13 cellular contexts compared by ENCODE assay signal in the genomic region with DNA sequence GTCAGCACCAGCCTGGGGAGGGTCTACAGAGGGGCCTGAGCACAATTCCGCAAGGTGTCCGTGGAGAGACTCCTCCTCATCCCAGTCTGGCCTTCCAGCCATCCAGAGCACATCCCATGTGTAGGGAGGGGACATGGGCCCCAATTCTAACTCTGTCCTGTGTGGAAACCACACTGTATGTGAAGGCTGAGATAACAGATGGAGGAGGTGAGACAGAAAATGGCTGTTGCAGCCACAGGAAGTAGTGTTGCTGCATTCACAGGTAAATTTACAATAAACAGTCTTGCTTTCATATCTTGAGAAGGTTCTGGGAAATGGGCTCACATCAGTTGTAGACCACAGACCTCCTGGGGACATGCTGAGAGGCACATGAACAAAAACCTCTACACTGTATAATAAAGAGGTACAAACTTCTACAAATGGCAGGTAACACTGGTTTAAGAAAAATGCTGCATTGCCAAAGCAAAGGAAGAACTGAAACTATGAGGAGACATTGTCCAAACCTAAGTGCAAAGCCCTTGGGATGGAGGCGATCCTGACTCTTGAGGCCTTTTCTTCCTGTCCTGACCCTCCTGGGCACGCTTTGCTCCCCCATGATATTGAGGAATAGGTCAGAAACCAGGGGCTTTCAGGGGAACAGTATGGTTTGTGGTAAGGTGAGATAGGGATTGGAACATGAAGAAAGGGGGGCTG. TPM values are rescaled to one million over a fixed set of nuclear protein-coding genes. Genes with fewer than 3 reads are reported as not detected.
DNase-seq lines count a peak whose midpoint lies in the region; ATAC-seq, FAIRE-seq and TF ChIP-seq lines count a peak whose summit lies in the region.
"Had no signal": no experiment of that assay in that cellular context is flagged by ENCODE, and none has a peak within 500 bp of the region (broad histone marks: within the 10 kb centered on the region; RNA-seq: fewer than 3 reads in every experiment).

No MANE protein-coding gene starts in this region.

- H3K4me2 ChIP-seq in GM23338 = no peak overlapping the region

- TF ChIP-seq CTCF in GM23338 (conservative IDR thresholded peaks at IDR 0.05; ENCODE audit: low read depth in 2 of 2) = no peak

- H3K9me3 ChIP-seq in mucosa of rectum (ENCODE audit: control insufficient read depth in 2 of 2, low read length in 2 of 2) = no peaks in the 10 kb centered on the region
- H3K9me3 ChIP-seq: neutrophil had no signal

- peaks cover 19% of the 10 kb centered on the region for H3K9me3 Mint-ChIP-seq in T-helper 2 cell treated with Interferon-gamma antibody and Interleukin-4, amounts not matched to agents 5 μg/mL and 100 μg/mL, for 36 hours
- H3K9me3 Mint-ChIP-seq in GM23338 = peaks cover 3% of the 10 kb centered on the region

- H3K36me3 Mint-ChIP-seq in T-helper 2 cell treated with Interferon-gamma antibody and Interleukin-4, amounts not matched to agents 5 μg/mL and 100 μg/mL, for 36 hours (ENCODE audit: low read depth) = peaks cover 47% of the 10 kb centered on the region
- no peaks in the 10 kb centered on the region for H3K36me3 Mint-ChIP-seq in GM23338 (ENCODE audit: low read depth)

- ATAC-seq in GM18502 (IDR thresholded peaks at IDR 0.05; ENCODE audit: poor library complexity, unreplicated experiment) (peak; percentile 32), GM21529 (IDR thresholded peaks at IDR 0.05; ENCODE audit: unreplicated experiment) (peak; percentile 38), GM23338 (no peak), GM18907 (IDR thresholded peaks at IDR 0.05; ENCODE audit: unreplicated experiment) (no peak)

- peaks cover 73% of the 10 kb centered on the region for H3K4me1 Mint-ChIP-seq in T-helper 2 cell treated with Interferon-gamma antibody and Interleukin-4, amounts not matched to agents 5 μg/mL and 100 μg/mL, for 36 hours (ENCODE audit: low read depth)
- H3K4me1 Mint-ChIP-seq in GM23338 = no peaks in the 10 kb centered on the region

- no peaks in the 10 kb centered on the region for H4K20me1 ChIP-seq in GM23338 (replicated peaks; ENCODE audit: insufficient read depth)

- no peak overlapping the region for H3K9ac ChIP-seq in mucosa of rectum (ENCODE audit: low read depth in 1 of 2, low read length in 2 of 2)

- peaks cover 0 to 8% of the 10 kb centered on the region in 2 donors for H3K4me1 ChIP-seq in mucosa of rectum (ENCODE audit: control insufficient read depth in 2 of 2, insufficient read depth in 2 of 2, low read length in 2 of 2)
- no peaks in the 10 kb centered on the region for H3K4me1 ChIP-seq in GM23338 (ENCODE audit: insufficient read depth)

- H3K36me3 ChIP-seq in mucosa of rectum (ENCODE audit: control insufficient read depth in 2 of 2, insufficient read depth in 2 of 2, low read length in 2 of 2) (no peaks in the 10 kb centered on the region), GM23338 (ENCODE audit: insufficient read depth) (no peaks in the 10 kb centered on the region)
- H3K36me3 ChIP-seq: neutrophil had no signal

- H3K79me2 ChIP-seq in GM23338 (replicated peaks; ENCODE audit: insufficient read depth) = no peaks in the 10 kb centered on the region

- peak overlapping the region; percentile 75 for H3K4me3 Mint-ChIP-seq in T-helper 2 cell treated with Interferon-gamma antibody and Interleukin-4, amounts not matched to agents 5 μg/mL and 100 μg/mL, for 36 hours
- H3K4me3 Mint-ChIP-seq in GM23338 = no peak overlapping the region
- H3K4me3 Mint-ChIP-seq: dendritic cell treated with granulocyte-macrophage colony-stimulating factor and Interleukin-4, amounts not matched to agents 40 ng/mL and 50 ng/mL, for 4 days had no signal

- no peak overlapping the region for H2AFZ ChIP-seq in GM23338

- no peaks in the 10 kb centered on the region for H3F3A ChIP-seq in GM23338 (replicated peaks; ENCODE audit: low read depth)

- H3K4me3 ChIP-seq in mucosa of rectum (ENCODE audit: low read length in 2 of 2) = no peak overlapping the region
- no peak overlapping the region for H3K4me3 ChIP-seq in GM23338

- H3K27ac Mint-ChIP-seq in T-helper 2 cell treated with Interferon-gamma antibody and Interleukin-4, amounts not matched to agents 5 μg/mL and 100 μg/mL, for 36 hours = peak overlapping the region; percentile 97
- no peak overlapping the region for H3K27ac Mint-ChIP-seq in GM23338
- H3K27ac Mint-ChIP-seq: dendritic cell treated with granulocyte-macrophage colony-stimulating factor and Interleukin-4, amounts not matched to agents 40 ng/mL and 50 ng/mL, for 4 days had no signal

- no peak for FAIRE-seq in urothelium cell line (lab: Jason Lieb, UNC)

- no peaks in the 10 kb centered on the region for H3K27me3 ChIP-seq in mucosa of rectum (ENCODE audit: control insufficient read depth in 2 of 2, insufficient read depth in 2 of 2, low read length in 2 of 2)
- no peaks in the 10 kb centered on the region for H3K27me3 ChIP-seq in GM23338 (ENCODE audit: insufficient read depth)
- H3K27me3 ChIP-seq: neutrophil had no signal

- H3K9me2 ChIP-seq in GM23338 (ENCODE audit: insufficient read depth) = 0 out of 2 replicates have a peak, but pooled peaks cover under 1% of the 10 kb centered on the region

- H3K27ac ChIP-seq in mucosa of rectum (ENCODE audit: low read depth in 2 of 2, low read length in 2 of 2) (peak overlapping the region; percentile 26 to 67), GM23338 (ENCODE audit: low read depth) (no peak overlapping the region)
- H3K27ac ChIP-seq: neutrophil had no signal

- no peak for DNase-seq in T-helper 2 cell treated with Interferon-gamma antibody and Interleukin-4, amounts not matched to agents 5 μg/mL and 100 μg/mL, for 36 hours (ENCODE audit: low spot score)
- DNase-seq in urothelium cell line (ENCODE audit: low spot score) (no peak), NCI-H1105 treated with DMSO at 0.1 percent for 48 hours (lab: John Stamatoyannopoulos, UW) (no peak), GM23338 (ENCODE audit: low spot score) (no peak)
- DNase-seq: foreskin melanocyte; kidney glomerular epithelial cell; stimulated activated CD4-positive, alpha-beta T cell treated with anti-CD3 and anti-CD28 coated beads, Interleukin-15, amount 100 ng/mL, for 24 hours had no signal

- no peaks in the 10 kb centered on the region for H3K27me3 Mint-ChIP-seq in T-helper 2 cell treated with Interferon-gamma antibody and Interleukin-4, amounts not matched to agents 5 μg/mL and 100 μg/mL, for 36 hours (ENCODE audit: low read depth)
- H3K27me3 Mint-ChIP-seq in GM23338 (ENCODE audit: insufficient read depth, low read depth, poor library complexity) = peaks cover 3% of the 10 kb centered on the region
- H3K27me3 Mint-ChIP-seq: dendritic cell treated with granulocyte-macrophage colony-stimulating factor and Interleukin-4, amounts not matched to agents 40 ng/mL and 50 ng/mL, for 4 days had no signal

TF ChIP-seq in GM23338, 12 proteins besides CTCF, POLR2A, EP300 and RAD21 (continues in another document):
- no peak for TF ChIP-seq EZH2phosphoT487 (IDR thresholded peaks at IDR 0.05; ENCODE audit: unreplicated experiment)

RNA-seq across cellular contexts. Expression of gene GIMAP2, which starts 21.6 kb away (rescaled TPM):
- total RNA-seq in GM23338 (2014; rRNA removed; shearing (Covaris generic)) = not detected in 2 replicates
- not detected in 2 replicates for polyA plus RNA-seq in GM23338 (2016; fragmentation: Nextera tagmentation; extraction: Ambion mirVana)

RNA-seq across cellular contexts. Expression of gene GIMAP6, which starts 31.8 kb away (rescaled TPM):
- not detected in 2 replicates for total RNA-seq in GM23338 (2014; rRNA removed; shearing (Covaris generic))
- polyA plus RNA-seq in GM23338 (2016; fragmentation: Nextera tagmentation; extraction: Ambion mirVana) = not detected in 2 replicates

RNA-seq across cellular contexts. Expression of gene GIMAP1, which starts 52.5 kb away (rescaled TPM):
- not detected in 2 replicates for total RNA-seq in GM23338 (2014; rRNA removed; shearing (Covaris generic))
- not detected in 2 replicates for polyA plus RNA-seq in GM23338 (2016; fragmentation: Nextera tagmentation; extraction: Ambion mirVana)

Comparison
In these comparisons a context has a peak if more than half of its experiments do, and no peak if none do; other contexts are left out.
1. ATAC-seq: peak in GM18502 (single experiment) and GM21529 (single experiment); none in GM23338 (single experiment) and GM18907 (single experiment).